8 cellular contexts compared by ENCODE assay signal in genomic region chr3:171328419-171329082, GRCh38.
DNase-seq lines count a peak whose midpoint lies in the region; ATAC-seq and TF ChIP-seq lines count a peak whose summit lies in the region.

No MANE protein-coding gene starts in this region.

- no peak for ATAC-seq in foreskin keratinocyte
- ATAC-seq in GM18517 (IDR thresholded peaks at IDR 0.05; ENCODE audit: unreplicated experiment), result no peak
- ATAC-seq in HG03045 (IDR thresholded peaks at IDR 0.05; ENCODE audit: unreplicated experiment), result no peak
- no peak for ATAC-seq in GM19455 (IDR thresholded peaks at IDR 0.05; ENCODE audit: unreplicated experiment)

- no peaks in the 10 kb centered on the region for H3K4me1 ChIP-seq in foreskin keratinocyte

- TF ChIP-seq CTCF in foreskin keratinocyte (conservative IDR thresholded peaks at IDR 0.05), result peak; percentile 40

- H3K27ac ChIP-seq in foreskin keratinocyte, result no peak overlapping the region

- DNase-seq in D341Med (ENCODE audit: low spot score) (peak; percentile 58), LoVo (ENCODE audit: low spot score) (peak; percentile 20), foreskin keratinocyte (no peak)
- DNase-seq in activated CD4-positive, alpha-beta T cell treated with anti-CD3 and anti-CD28 coated beads, Interleukin-2, amount 50 U/mL, for 4 hours, result peak; percentile 7 to 9
- peak in 5 of 6 experiments; percentile 5 to 64 (median 44) for DNase-seq in stimulated activated naive CD4-positive, alpha-beta T cell (lab: John Stamatoyannopoulos, UW)

- no peaks in the 10 kb centered on the region for H3K27me3 ChIP-seq in foreskin keratinocyte

Comparison
In these comparisons a context has a peak if more than half of its experiments do, and no peak if none do; other contexts are left out.
1. DNase-seq: peak in D341Med (single experiment), LoVo (single experiment), activated CD4-positive, alpha-beta T cell treated with anti-CD3 and anti-CD28 coated beads, Interleukin-2, amount 50 U/mL, for 4 hours (2 of 2) and stimulated activated naive CD4-positive, alpha-beta T cell (5 of 6); none in foreskin keratinocyte (0 of 2).